8 cellular contexts compared by ENCODE assay signal in the genomic region with DNA sequence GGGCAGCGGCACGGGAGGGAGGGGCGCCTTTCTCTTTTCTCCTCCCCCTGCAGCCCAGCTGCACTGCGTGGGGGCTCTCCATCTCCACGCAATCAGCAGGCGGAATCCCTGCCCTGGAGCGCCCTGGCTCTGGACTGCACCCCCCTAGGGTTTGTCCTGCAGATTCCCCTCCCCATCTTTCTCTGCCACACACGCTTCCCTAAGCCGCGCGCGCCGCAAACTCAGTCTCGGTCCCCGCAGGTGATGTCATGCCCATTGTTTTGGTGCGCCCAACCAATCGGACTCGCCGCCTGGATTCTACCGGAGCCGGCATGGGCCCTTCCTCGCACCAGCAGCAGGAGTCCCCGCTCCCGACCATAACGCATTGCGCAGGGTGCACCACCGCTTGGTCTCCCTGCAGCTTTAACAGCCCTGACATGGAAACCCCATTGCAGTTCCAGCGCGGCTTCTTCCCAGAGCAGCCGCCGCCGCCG. TPM values are rescaled to one million over a fixed set of nuclear protein-coding genes. Genes with fewer than 3 reads are reported as not detected.
DNase-seq lines count a peak whose midpoint lies in the region; ATAC-seq and TF ChIP-seq lines count a peak whose summit lies in the region.

TSS of gene KCNN2 (plus strand) at position 347 of the 473 bp plus-strand sequence. CDS start at position 417, 70 bp downstream.

- CTCF ChIA-PET in MCF 10A (lab: Yijun Ruan, JAX) = no interaction called here

- under 1% methylated on average over 32 of the region's 33 CpGs for WGBS in smooth muscle cell (ENCODE audit: low lambda C conversion rate)

- in situ Hi-C loops in T47D (cut with HindIII; ENCODE audit: low pct_unique_long_range_greater_than_20kb, low sequenced_read_pairs) = no loop called here

- H3F3A ChIP-seq in smooth muscle cell (ENCODE audit: low read depth) = no peaks in the 10 kb centered on the region

- H3K36me3 ChIP-seq in smooth muscle cell (ENCODE audit: low read depth) = no peaks in the 10 kb centered on the region

- TF ChIP-seq CTCF in MCF 10A (IDR thresholded peaks at IDR 0.05; ENCODE audit: unreplicated experiment) = no peak
- TF ChIP-seq CTCF in cardiac fibroblast (IDR thresholded peaks at IDR 0.05; ENCODE audit: low read depth, low read length) = no peak
- TF ChIP-seq CTCF in smooth muscle cell (IDR thresholded peaks at IDR 0.05; ENCODE audit: borderline replicate concordance, insufficient read depth, poor library complexity, severe bottlenecking) = no peak

- POLR2A ChIA-PET in MCF 10A (lab: Yijun Ruan, JAX) = no interaction called here

- H3K79me2 ChIP-seq in smooth muscle cell (ENCODE audit: low read depth) = no peaks in the 10 kb centered on the region

- H3K9me3 Mint-ChIP-seq in MCF 10A (ENCODE audit: unreplicated experiment) = no peaks in the 10 kb centered on the region

- H3K4me1 ChIP-seq in smooth muscle cell (ENCODE audit: low read depth) = peaks cover 8% of the 10 kb centered on the region

- peak within 1 kb of the TSS; percentile 96 for H3K4me2 ChIP-seq in smooth muscle cell

- H3K4me3 Mint-ChIP-seq in MCF 10A (ENCODE audit: unreplicated experiment) = no peak within 1 kb of the TSS

- BruUV-seq in MCF 10A (replicated peaks; lab: Mats Ljungman, UMichigan) = no TSS peak

- H3K27me3 Mint-ChIP-seq in MCF 10A (ENCODE audit: insufficient read depth, unreplicated experiment) = peaks cover 43% of the 10 kb centered on the region

- H3K27me3 ChIP-seq in smooth muscle cell (ENCODE audit: low read depth) = peaks cover 69% of the 10 kb centered on the region

- no peaks in the 10 kb centered on the region for H3K9me3 ChIP-seq in smooth muscle cell (replicated peaks; ENCODE audit: low read depth)

- H3K36me3 Mint-ChIP-seq in MCF 10A (ENCODE audit: insufficient read depth, unreplicated experiment) = no peaks in the 10 kb centered on the region

- no peak within 1 kb of the TSS for H3K27ac ChIP-seq in smooth muscle cell (ENCODE audit: low read depth)

- H3K9ac ChIP-seq in smooth muscle cell (ENCODE audit: low read depth) = no peak within 1 kb of the TSS

- H2AFZ ChIP-seq in smooth muscle cell (ENCODE audit: low read depth) = peak within 1 kb of the TSS; percentile 65

- ATAC-seq in HG03139 (IDR thresholded peaks at IDR 0.05; ENCODE audit: unreplicated experiment) = peak; percentile 58

- DNase-seq in T47D (ENCODE audit: low read depth in 1 of 2, low spot score in 1 of 2) = peak; percentile 77 to 83
- DNase-seq in MCF 10A (ENCODE audit: unreplicated experiment) = no peak
- peak; percentile 94 for DNase-seq in NCI-H748 (lab: John Stamatoyannopoulos, UW; ENCODE audit: unreplicated experiment)
- peak; percentile 19 to 24 for DNase-seq in cardiac fibroblast (ENCODE audit: low read depth in 2 of 2)
- peak; percentile 56 for DNase-seq in iris pigment epithelial cell (ENCODE audit: low read depth)
- DNase-seq in smooth muscle cell (lab: John Stamatoyannopoulos, UW; ENCODE audit: unreplicated experiment) = no peak
- no peak for DNase-seq in stimulated activated naive CD4-positive, alpha-beta T cell treated with Interleukin-2 at 50 U/mL for 16 hours (lab: John Stamatoyannopoulos, UW)

- H3K4me3 ChIP-seq in cardiac fibroblast (replicated peaks in 1 of 2; ENCODE audit: low read depth in 2 of 2, low read length in 2 of 2) = peak within 1 kb of the TSS; percentile 14 to 37
- peak within 1 kb of the TSS; percentile 63 for H3K4me3 ChIP-seq in smooth muscle cell

- H3K27ac Mint-ChIP-seq in MCF 10A (ENCODE audit: low read depth, unreplicated experiment) = no peak within 1 kb of the TSS

- H4K20me1 ChIP-seq in smooth muscle cell (ENCODE audit: low read depth) = no peaks in the 10 kb centered on the region

- no peaks in the 10 kb centered on the region for H3K4me1 Mint-ChIP-seq in MCF 10A (ENCODE audit: insufficient read depth, unreplicated experiment)

- intact Hi-C loops in MCF 10A (cut with micrococcal nuclease) = no loop called here

RNA-seq across cellular contexts. Expression of gene KCNN2, which starts in this region (rescaled TPM):
- not detected in 2 replicates for total RNA-seq in MCF 10A (2022)
- 3.2 and 4.3 TPM in 2 replicates for total RNA-seq in smooth muscle cell
- polyA plus RNA-seq in smooth muscle cell = 3.8 and 8.0 TPM in 2 replicates

Comparison
In these comparisons a context has a peak if more than half of its experiments do, and no peak if none do; other contexts are left out.
1. DNase-seq: peak in T47D (2 of 2), NCI-H748 (single experiment), cardiac fibroblast (2 of 2) and iris pigment epithelial cell (single experiment); none in MCF 10A (single experiment), smooth muscle cell (single experiment) and stimulated activated naive CD4-positive, alpha-beta T cell treated with Interleukin-2 at 50 U/mL for 16 hours (single experiment).